Comparison of ENCODE assay signal across 22 cellular contexts in the genomic region with DNA sequence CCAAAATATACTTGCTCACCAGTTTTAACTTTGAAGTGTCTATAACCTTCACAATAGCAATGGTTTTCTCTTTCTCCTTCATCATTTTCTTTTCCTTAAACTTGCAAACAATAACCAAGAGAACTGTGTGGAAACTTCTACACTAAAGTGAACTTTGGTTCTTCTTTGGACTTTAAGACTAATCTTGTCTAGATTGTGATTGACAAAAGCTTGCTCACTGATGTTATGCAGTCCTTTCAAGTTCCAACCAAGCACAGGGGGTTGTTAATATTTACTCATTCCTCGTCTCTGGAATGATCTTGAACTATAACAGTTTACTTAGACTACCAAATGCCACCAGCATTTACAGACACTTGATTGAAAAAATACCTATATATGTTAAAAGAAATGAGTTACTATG.
A peak's percentile ranks its signal among the peaks of the same experiment; 100 is the strongest.
DNase-seq lines count a peak whose midpoint lies in the region; FAIRE-seq and TF ChIP-seq lines count a peak whose summit lies in the region.
"Had no signal": no experiment of that assay in that cellular context is flagged by ENCODE, and none has a peak within 500 bp of the region (broad histone marks: within the 10 kb centered on the region; RNA-seq: fewer than 3 reads in every experiment).

No MANE protein-coding gene starts in this region.

- H3K27me3 ChIP-seq in Caco-2 (replicated peaks; ENCODE audit: control insufficient read depth, insufficient read depth, low read length) (no peaks in the 10 kb centered on the region), small intestine (ENCODE audit: control insufficient read depth in 2 of 2, insufficient read depth in 2 of 2, low read length in 2 of 2) (no peaks in the 10 kb centered on the region)
- H3K27me3 ChIP-seq: BLaER1 had no signal

- H3K9me3 Mint-ChIP-seq in Caco-2 (ENCODE audit: unreplicated experiment) = peaks cover 10% of the 10 kb centered on the region
- H3K9me3 Mint-ChIP-seq in nephron = no peaks in the 10 kb centered on the region
- H3K9me3 Mint-ChIP-seq in progenitor cell of endocrine pancreas (ENCODE audit: low read depth) = no peaks in the 10 kb centered on the region
- H3K9me3 Mint-ChIP-seq: CD8-positive, alpha-beta T cell; GM23338; H9 had no signal

- H3K36me3 Mint-ChIP-seq in Caco-2 (ENCODE audit: insufficient read depth, unreplicated experiment) (no peaks in the 10 kb centered on the region), nephron (ENCODE audit: low read depth) (no peaks in the 10 kb centered on the region), progenitor cell of endocrine pancreas (ENCODE audit: insufficient read depth) (no peaks in the 10 kb centered on the region)
- H3K36me3 Mint-ChIP-seq: CD4-positive, CD25-positive, alpha-beta regulatory T cell; CD8-positive, alpha-beta T cell had no signal

- H3K4me1 Mint-ChIP-seq in Caco-2 (ENCODE audit: low read depth, unreplicated experiment) (peaks cover 45% of the 10 kb centered on the region), nephron (peaks cover 5% of the 10 kb centered on the region), progenitor cell of endocrine pancreas (ENCODE audit: low read depth) (peaks cover 5% of the 10 kb centered on the region)
- H3K4me1 Mint-ChIP-seq: B cell; CD4-positive, CD25-positive, alpha-beta regulatory T cell had no signal

- peak overlapping the region; percentile 58 for H3K27ac Mint-ChIP-seq in Caco-2 (ENCODE audit: unreplicated experiment)
- peak overlapping the region; percentile 95 to 97 (median 95) for H3K27ac Mint-ChIP-seq in nephron
- H3K27ac Mint-ChIP-seq in progenitor cell of endocrine pancreas = no peak overlapping the region
- H3K27ac Mint-ChIP-seq: B cell; CD4-positive, CD25-positive, alpha-beta regulatory T cell; CD8-positive, alpha-beta T cell; GM23338; H9 had no signal

- POLR2A ChIA-PET in Caco-2 (lab: Charles Lee) = no interaction called here

- H3K27me3 Mint-ChIP-seq in Caco-2 (ENCODE audit: insufficient read depth, unreplicated experiment) = no peaks in the 10 kb centered on the region
- no peaks in the 10 kb centered on the region for H3K27me3 Mint-ChIP-seq in nephron (ENCODE audit: low read depth)
- H3K27me3 Mint-ChIP-seq in progenitor cell of endocrine pancreas = no peaks in the 10 kb centered on the region
- H3K27me3 Mint-ChIP-seq: B cell; CD4-positive, CD25-positive, alpha-beta regulatory T cell had no signal

- CTCF ChIA-PET in Caco-2 (lab: Charles Lee) = no interaction called here

- peaks cover 5% of the 10 kb centered on the region; the same call in 1 of the 2 replicates for H3K9me3 ChIP-seq in Caco-2
- no peaks in the 10 kb centered on the region for H3K9me3 ChIP-seq in small intestine (ENCODE audit: control insufficient read depth, low read depth)
- H3K9me3 ChIP-seq: BLaER1 had no signal

- H3K4me3 ChIP-seq in Caco-2 (ENCODE audit: low read depth, low read length) (peak overlapping the region; percentile 39), epithelial cell of proximal tubule (ENCODE audit: low read depth, low read length) (peak overlapping the region; percentile 49), small intestine (ENCODE audit: low read depth in 1 of 2, low read length in 2 of 2) (no peak overlapping the region)
- H3K4me3 ChIP-seq: BLaER1, GM12878, GM23338 had no signal

- no peak for FAIRE-seq in small intestine (lab: Jason Lieb, UNC)
- FAIRE-seq: D721Med, GM12878 had no signal

- TF ChIP-seq CTCF in Caco-2 (IDR thresholded peaks at IDR 0.05; ENCODE audit: insufficient read depth in 1 of 2, low read depth in 1 of 2, low read length in 1 of 2, severe bottlenecking in 1 of 2, unreplicated experiment in 1 of 2) = no peak
- TF ChIP-seq CTCF in epithelial cell of proximal tubule (conservative IDR thresholded peaks at IDR 0.05; ENCODE audit: low read depth, low read length) = no peak
- TF ChIP-seq CTCF in nephron (IDR thresholded peaks at IDR 0.05; ENCODE audit: unreplicated experiment in 3 of 3) = no peak
- TF ChIP-seq CTCF in progenitor cell of endocrine pancreas (IDR thresholded peaks at IDR 0.05; ENCODE audit: unreplicated experiment) = no peak

- BruUV-seq in Caco-2 (replicated peaks; lab: Mats Ljungman, UMichigan) = no TSS peak

- no peak overlapping the region for H3K27ac ChIP-seq in small intestine (ENCODE audit: low read depth in 1 of 2, low read length in 1 of 2)
- H3K27ac ChIP-seq: 22Rv1, BLaER1, C4-2B had no signal

- intact Hi-C loops in Caco-2 (cut with micrococcal nuclease; ENCODE audit: unreplicated experiment) = loop anchor here (2.0 to 10.0 kb wide), 4 partner anchors 43 to 837 kb away; partner anchors contain the start of gene TES

- H3K4me1 ChIP-seq in Caco-2 (peaks cover 86% of the 10 kb centered on the region), small intestine (ENCODE audit: control insufficient read depth in 2 of 2, insufficient read depth in 1 of 2, low read depth in 1 of 2, low read length in 1 of 2) (no peaks in the 10 kb centered on the region)
- H3K4me1 ChIP-seq: BLaER1 had no signal

- DNase-seq in Caco-2 (peak in 1 of 2 experiments; percentile 55), epithelial cell of proximal tubule (ENCODE audit: low read depth) (no peak), small intestine (peak; percentile 86), progenitor cell of endocrine pancreas (ENCODE audit: low spot score, unreplicated experiment) (no peak), NCI-H1694 (lab: John Stamatoyannopoulos, UW) (no peak), globus pallidus (ENCODE audit: low spot score) (no peak), NCI-H146 (lab: John Stamatoyannopoulos, UW) (no peak)
- DNase-seq: CD4-positive, CD25-positive, alpha-beta regulatory T cell; CD8-positive, alpha-beta T cell; DMS 273 treated with DMSO at 0.1 percent for 48 hours; DMS79; EL; GDM1; H9 had no signal

- WGBS in small intestine, 3 donors = 14 to 28% (median 23%) methylated on average over 1 of the region's 1 CpG

- H3K36me3 ChIP-seq in Caco-2 (ENCODE audit: control insufficient read depth, insufficient read depth, low read length) = no peaks in the 10 kb centered on the region
- no peaks in the 10 kb centered on the region for H3K36me3 ChIP-seq in small intestine (ENCODE audit: control insufficient read depth in 2 of 2, insufficient read depth in 2 of 2, low read length in 2 of 2)
- H3K36me3 ChIP-seq: BLaER1 had no signal

- H3K4me3 Mint-ChIP-seq in Caco-2 (ENCODE audit: unreplicated experiment) (peak overlapping the region; percentile 69), nephron (peak overlapping the region; percentile 76 to 82 (median 82)), progenitor cell of endocrine pancreas (ENCODE audit: low read depth) (no peak overlapping the region)
- H3K4me3 Mint-ChIP-seq: B cell; CD4-positive, CD25-positive, alpha-beta regulatory T cell; CD8-positive, alpha-beta T cell; GM23338; H9 had no signal

Comparison
In these comparisons a context has a peak if more than half of its experiments do, and no peak if none do; other contexts are left out.
1. H3K4me3 ChIP-seq: peak in Caco-2 (single experiment) and epithelial cell of proximal tubule (single experiment); none in small intestine (0 of 2).